ENCODE assay signal across 1 cellular context in the genomic region with DNA sequence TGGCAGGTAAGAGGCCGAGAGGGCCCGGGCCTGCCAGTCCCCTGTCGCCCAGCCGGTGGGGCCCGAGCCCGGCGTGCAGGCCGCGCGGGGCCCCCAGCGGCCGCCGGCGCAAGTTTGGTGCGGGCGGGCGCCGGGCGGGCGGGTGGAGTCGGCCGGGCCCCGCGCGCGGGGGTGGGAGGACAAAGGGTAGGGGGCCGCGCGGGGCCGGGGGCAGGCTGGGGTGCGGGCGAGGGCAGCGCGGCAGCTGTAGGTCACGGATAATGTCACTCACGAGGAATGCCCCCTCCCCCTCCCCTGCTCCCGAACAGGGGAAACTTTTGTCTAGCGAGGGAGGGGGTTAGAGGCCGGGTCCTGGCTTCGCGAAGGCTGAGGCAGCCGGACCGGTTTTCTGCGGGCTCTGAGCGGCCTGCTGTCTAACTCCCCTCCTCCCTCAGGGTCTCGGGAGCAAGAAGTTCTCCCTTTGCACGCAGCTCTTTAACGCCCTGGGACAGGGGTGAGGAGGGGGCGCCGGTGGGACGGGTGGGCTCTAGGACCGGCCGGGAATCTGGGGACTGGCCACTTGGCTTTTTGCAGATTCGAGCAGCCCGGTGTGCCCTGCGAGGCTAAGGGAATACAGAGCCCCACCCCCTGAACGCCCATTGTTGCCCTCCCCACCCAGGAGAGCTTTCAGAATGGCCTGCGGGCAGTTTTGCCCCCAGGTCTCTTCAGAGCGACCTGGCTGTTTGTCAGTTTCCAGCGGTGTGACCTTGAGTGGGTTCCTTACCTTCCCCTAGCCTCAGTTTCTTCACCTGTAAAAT.
TF ChIP-seq lines count a peak whose summit lies in the region.

No MANE protein-coding gene starts in this region.

TF ChIP-seq in SK-N-SH, 30 proteins besides CTCF, POLR2A, EP300 and RAD21 (continued from another document):
- TF ChIP-seq, protein P1, sequence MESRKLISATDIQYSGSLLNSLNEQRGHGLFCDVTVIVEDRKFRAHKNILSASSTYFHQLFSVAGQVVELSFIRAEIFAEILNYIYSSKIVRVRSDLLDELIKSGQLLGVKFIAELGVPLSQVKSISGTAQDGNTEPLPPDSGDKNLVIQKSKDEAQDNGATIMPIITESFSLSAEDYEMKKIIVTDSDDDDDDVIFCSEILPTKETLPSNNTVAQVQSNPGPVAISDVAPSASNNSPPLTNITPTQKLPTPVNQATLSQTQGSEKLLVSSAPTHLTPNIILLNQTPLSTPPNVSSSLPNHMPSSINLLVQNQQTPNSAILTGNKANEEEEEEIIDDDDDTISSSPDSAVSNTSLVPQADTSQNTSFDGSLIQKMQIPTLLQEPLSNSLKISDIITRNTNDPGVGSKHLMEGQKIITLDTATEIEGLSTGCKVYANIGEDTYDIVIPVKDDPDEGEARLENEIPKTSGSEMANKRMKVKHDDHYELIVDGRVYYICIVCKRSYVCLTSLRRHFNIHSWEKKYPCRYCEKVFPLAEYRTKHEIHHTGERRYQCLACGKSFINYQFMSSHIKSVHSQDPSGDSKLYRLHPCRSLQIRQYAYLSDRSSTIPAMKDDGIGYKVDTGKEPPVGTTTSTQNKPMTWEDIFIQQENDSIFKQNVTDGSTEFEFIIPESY (IDR thresholded peaks at IDR 0.05; ENCODE audit: borderline replicate concordance, low read depth), result no peak
- no peak for TF ChIP-seq JUND (IDR thresholded peaks at IDR 0.05)
- peak; percentile 23 for TF ChIP-seq CHD2 (IDR thresholded peaks at IDR 0.05; ENCODE audit: low read length, partially characterized antibody)
- no peak for TF ChIP-seq NRF1 (IDR thresholded peaks at IDR 0.05; ENCODE audit: low read depth, low read length)
- no peak for TF ChIP-seq FOSL2 (IDR thresholded peaks at IDR 0.05; ENCODE audit: borderline replicate concordance, low read depth)
- TF ChIP-seq, protein P2, sequence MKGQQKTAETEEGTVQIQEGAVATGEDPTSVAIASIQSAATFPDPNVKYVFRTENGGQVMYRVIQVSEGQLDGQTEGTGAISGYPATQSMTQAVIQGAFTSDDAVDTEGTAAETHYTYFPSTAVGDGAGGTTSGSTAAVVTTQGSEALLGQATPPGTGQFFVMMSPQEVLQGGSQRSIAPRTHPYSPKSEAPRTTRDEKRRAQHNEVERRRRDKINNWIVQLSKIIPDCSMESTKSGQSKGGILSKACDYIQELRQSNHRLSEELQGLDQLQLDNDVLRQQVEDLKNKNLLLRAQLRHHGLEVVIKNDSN (IDR thresholded peaks at IDR 0.05; ENCODE audit: borderline replicate concordance, low read depth), result no peak
- no peak for TF ChIP-seq POLR2AphosphoS5 (IDR thresholded peaks at IDR 0.05; ENCODE audit: low read depth, low read length)
- TF ChIP-seq TEAD4 (IDR thresholded peaks at IDR 0.05; ENCODE audit: borderline replicate concordance, insufficient read depth), result no peak
